Comparison of ENCODE assay signal across 5 cellular contexts in genomic region chr3:196385446-196385845, GRCh38. TPM values are rescaled to one million over a fixed set of nuclear protein-coding genes. Genes with fewer than 3 reads are reported as not detected.
"Had no signal": no experiment of that assay in that cellular context is flagged by ENCODE, and none has a peak within 500 bp of the region (broad histone marks: within the 10 kb centered on the region; RNA-seq: fewer than 3 reads in every experiment).

No MANE protein-coding gene starts in this region.

RNA-seq across cellular contexts. Expression of gene TM4SF19, which starts 47.3 kb away (rescaled TPM):
- total RNA-seq: GM23248, GM23338, H1, H7, H9 had no signal
- polyA plus RNA-seq: GM23248, H1 had no signal
